Comparison of ENCODE assay signal across 13 cellular contexts in genomic region chr21:45460611-45461368, GRCh38. TPM values are rescaled to one million over a fixed set of nuclear protein-coding genes. Genes with fewer than 3 reads are reported as not detected.
DNase-seq lines count a peak whose midpoint lies in the region; ATAC-seq and TF ChIP-seq lines count a peak whose summit lies in the region.
"Had no signal": no experiment of that assay in that cellular context is flagged by ENCODE, and none has a peak within 500 bp of the region (broad histone marks: within the 10 kb centered on the region; RNA-seq: fewer than 3 reads in every experiment).

No MANE protein-coding gene starts in this region.

- intact Hi-C loops in A673 (cut with micrococcal nuclease; ENCODE audit: unreplicated experiment) = no loop called here

- peak; percentile 33 for DNase-seq in A673 (ENCODE audit: low spot score)
- DNase-seq in HFF-Myc (ENCODE audit: extremely low read depth, low read depth) = peak; percentile 43
- peak; percentile 54 for DNase-seq in astrocyte of the cerebellum (ENCODE audit: low read depth)
- peak; percentile 85 for DNase-seq in kidney tubule cell (ENCODE audit: low spot score)
- no peak for DNase-seq in activated effector memory CD4-positive, alpha-beta T cell treated with anti-CD3 and anti-CD28 coated beads, Interleukin-2, amount 50 U/mL, for 16 hours
- DNase-seq in cortex of kidney (lab: John Stamatoyannopoulos, UW) = no peak
- DNase-seq: activated CD8-positive, alpha-beta memory T cell treated with anti-CD3 and anti-CD28 coated beads, Interleukin-2, amount 10 ng/mL, durations not matched to agents 7 days and 5 days; anterior cingulate cortex; NCI-H1436; T-helper 17 cell had no signal

- peaks cover 11% of the 10 kb centered on the region for H3K9me3 ChIP-seq in A673 (ENCODE audit: low read depth, low read length, poor library complexity, severe bottlenecking)

- no peak overlapping the region for H3K27ac Mint-ChIP-seq in stimulated activated memory B cell treated with anti-CD40 and anti-IgM and Interleukin-4, amounts not matched to agents 10 μg/mL and 1 μg/mL and 100 μg/mL, for 72 hours
- H3K27ac Mint-ChIP-seq: activated CD8-positive, alpha-beta memory T cell treated with anti-CD3 and anti-CD28 coated beads, Interleukin-2, amount 10 ng/mL, durations not matched to agents 7 days and 5 days; T-helper 17 cell had no signal

- H3K4me3 Mint-ChIP-seq in stimulated activated memory B cell treated with anti-CD40 and anti-IgM and Interleukin-4, amounts not matched to agents 10 μg/mL and 1 μg/mL and 100 μg/mL, for 72 hours = no peak overlapping the region
- H3K4me3 Mint-ChIP-seq: activated CD8-positive, alpha-beta memory T cell treated with anti-CD3 and anti-CD28 coated beads, Interleukin-2, amount 10 ng/mL, durations not matched to agents 7 days and 5 days; T-helper 17 cell had no signal

- peaks cover 54% of the 10 kb centered on the region for H3K27me3 Mint-ChIP-seq in stimulated activated memory B cell treated with anti-CD40 and anti-IgM and Interleukin-4, amounts not matched to agents 10 μg/mL and 1 μg/mL and 100 μg/mL, for 72 hours

- peaks cover 13% of the 10 kb centered on the region for H3K9me3 Mint-ChIP-seq in stimulated activated memory B cell treated with anti-CD40 and anti-IgM and Interleukin-4, amounts not matched to agents 10 μg/mL and 1 μg/mL and 100 μg/mL, for 72 hours

- H3K36me3 ChIP-seq in A673 (ENCODE audit: insufficient read depth, low read length, poor library complexity, severe bottlenecking) = no peaks in the 10 kb centered on the region

- H3K27me3 ChIP-seq in A673 (replicated peaks; ENCODE audit: insufficient read depth, low read depth, low read length, poor library complexity) = no peaks in the 10 kb centered on the region

- no TSS peak for BruUV-seq in A673 (replicated peaks; lab: Mats Ljungman, UMichigan)

- CTCF ChIA-PET in A673 (lab: Charles Lee) = no interaction called here

- H3K4me3 ChIP-seq in A673 (ENCODE audit: low read depth, low read length, poor library complexity, severe bottlenecking) (no peak overlapping the region), HFF-Myc (replicated peaks; ENCODE audit: low read depth, low read length) (no peak overlapping the region), astrocyte of the cerebellum (ENCODE audit: low read depth, low read length) (no peak overlapping the region)
- H3K4me3 ChIP-seq: esophagus muscularis mucosa had no signal

- peaks cover 17% of the 10 kb centered on the region for H3K4me1 Mint-ChIP-seq in stimulated activated memory B cell treated with anti-CD40 and anti-IgM and Interleukin-4, amounts not matched to agents 10 μg/mL and 1 μg/mL and 100 μg/mL, for 72 hours
- H3K4me1 Mint-ChIP-seq: activated CD8-positive, alpha-beta memory T cell treated with anti-CD3 and anti-CD28 coated beads, Interleukin-2, amount 10 ng/mL, durations not matched to agents 7 days and 5 days; T-helper 17 cell had no signal

- no peak for ATAC-seq in stimulated activated memory B cell treated with anti-CD40 and anti-IgM and Interleukin-4, amounts not matched to agents 10 μg/mL and 1 μg/mL and 100 μg/mL, for 72 hours
- no peak for ATAC-seq in activated CD4-positive, CD25-positive, alpha-beta regulatory T cell treated with anti-CD3 and anti-CD28 coated beads, Interleukin-2, amount 50 U/mL, for 24 hours
- ATAC-seq: activated CD8-positive, alpha-beta memory T cell treated with anti-CD3 and anti-CD28 coated beads, Interleukin-2, amount 10 ng/mL, durations not matched to agents 7 days and 5 days; T-helper 17 cell had no signal

- H3K4me1 ChIP-seq in A673 (ENCODE audit: insufficient read depth, low read length, poor library complexity, severe bottlenecking) = peaks cover 3% of the 10 kb centered on the region

- no peak overlapping the region for H3K27ac ChIP-seq in A673 (ENCODE audit: low read depth, low read length, poor library complexity, severe bottlenecking)
- H3K27ac ChIP-seq: esophagus muscularis mucosa had no signal

- POLR2A ChIA-PET in A673 (lab: Charles Lee; ENCODE audit: low non-redundant PET) = no interaction called here

- in situ Hi-C loops in astrocyte of the cerebellum (cut with HindIII; ENCODE audit: low sequenced_read_pairs) = loop anchor here (25.0 kb wide), 1 partner anchor 123 kb away; no protein-coding TSS in a partner anchor

- no peak for TF ChIP-seq CTCF in A673 (conservative IDR thresholded peaks at IDR 0.05; ENCODE audit: low read depth, low read length)
- no peak for TF ChIP-seq CTCF in HFF-Myc (IDR thresholded peaks at IDR 0.05; ENCODE audit: low read depth, low read length, missing control alignments)
- TF ChIP-seq CTCF in astrocyte of the cerebellum (IDR thresholded peaks at IDR 0.05; ENCODE audit: low read depth, low read length, missing control alignments) = no peak

- H3K36me3 Mint-ChIP-seq in stimulated activated memory B cell treated with anti-CD40 and anti-IgM and Interleukin-4, amounts not matched to agents 10 μg/mL and 1 μg/mL and 100 μg/mL, for 72 hours = peaks cover 9% of the 10 kb centered on the region
- H3K36me3 Mint-ChIP-seq: activated CD8-positive, alpha-beta memory T cell treated with anti-CD3 and anti-CD28 coated beads, Interleukin-2, amount 10 ng/mL, durations not matched to agents 7 days and 5 days had no signal

RNA-seq across cellular contexts. Expression of gene COL18A1, which starts 55.8 kb away (rescaled TPM):
- total RNA-seq in A673 (2021) = 3.3 and 5.0 TPM in 2 replicates

Comparison
In these comparisons a context has a peak if more than half of its experiments do, and no peak if none do; other contexts are left out.
1. DNase-seq: peak in A673 (single experiment), HFF-Myc (single experiment), astrocyte of the cerebellum (single experiment) and kidney tubule cell (single experiment); none in activated effector memory CD4-positive, alpha-beta T cell treated with anti-CD3 and anti-CD28 coated beads, Interleukin-2, amount 50 U/mL, for 16 hours (single experiment) and cortex of kidney (single experiment).